Comparison of ENCODE assay signal across 1 cellular context in the genomic region with DNA sequence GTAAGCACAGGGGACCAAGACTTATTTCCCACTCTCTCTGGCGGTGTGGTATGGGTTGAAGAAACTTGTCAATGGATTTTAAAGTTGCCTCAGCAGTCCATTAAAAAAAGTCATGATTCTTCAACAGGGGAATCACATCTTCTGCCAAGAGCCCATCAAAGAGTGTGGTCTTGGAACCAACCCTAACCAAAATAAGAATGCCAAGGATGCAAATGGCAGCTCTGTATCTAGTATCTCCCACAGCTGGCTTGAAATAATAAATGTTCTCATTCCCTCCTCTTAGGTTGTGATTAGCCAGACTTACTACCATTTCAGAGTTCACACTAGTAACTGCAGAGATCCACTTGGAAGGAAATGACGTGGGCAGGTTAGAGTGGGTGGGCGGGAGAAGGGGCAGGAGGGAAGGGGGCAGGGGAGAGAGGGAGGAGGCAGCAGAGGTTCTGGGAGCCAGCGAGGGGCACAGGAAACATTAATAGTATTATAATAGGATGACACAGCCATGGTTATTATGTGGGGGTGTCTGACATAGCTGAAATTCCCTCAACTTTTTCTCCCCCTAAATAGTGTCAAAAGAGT.
TF ChIP-seq lines count a peak whose summit lies in the region.

No MANE protein-coding gene starts in this region.

TF ChIP-seq in HCT116, 20 proteins besides CTCF, POLR2A, EP300 and RAD21 (continued from another document):
- no peak for TF ChIP-seq ZBTB33 (IDR thresholded peaks at IDR 0.05; ENCODE audit: extremely low read depth, insufficient replicate concordance, low read length)
- no peak for TF ChIP-seq REST (IDR thresholded peaks at IDR 0.05; ENCODE audit: low read depth)
- TF ChIP-seq ATF3 (IDR thresholded peaks at IDR 0.05): no peak
- TF ChIP-seq YY1 (IDR thresholded peaks at IDR 0.05; ENCODE audit: extremely low read depth, insufficient replicate concordance, low read depth, low read length): no peak
- no peak for TF ChIP-seq TCF7L2 (IDR thresholded peaks at IDR 0.05; ENCODE audit: borderline replicate concordance, extremely low read depth, insufficient read depth, insufficient read length)
- no peak for TF ChIP-seq ZNF274 (IDR thresholded peaks at IDR 0.05; ENCODE audit: low read depth, low read length)
- TF ChIP-seq MAX (IDR thresholded peaks at IDR 0.05): no peak
- no peak for TF ChIP-seq CEBPB (IDR thresholded peaks at IDR 0.05; ENCODE audit: low read depth)
- TF ChIP-seq ZFX (IDR thresholded peaks at IDR 0.05): no peak
- no peak for TF ChIP-seq EGR1 (IDR thresholded peaks at IDR 0.05; ENCODE audit: low read depth)
- TF ChIP-seq SIN3A (IDR thresholded peaks at IDR 0.05; ENCODE audit: low read depth): no peak
